In the genomic region with DNA sequence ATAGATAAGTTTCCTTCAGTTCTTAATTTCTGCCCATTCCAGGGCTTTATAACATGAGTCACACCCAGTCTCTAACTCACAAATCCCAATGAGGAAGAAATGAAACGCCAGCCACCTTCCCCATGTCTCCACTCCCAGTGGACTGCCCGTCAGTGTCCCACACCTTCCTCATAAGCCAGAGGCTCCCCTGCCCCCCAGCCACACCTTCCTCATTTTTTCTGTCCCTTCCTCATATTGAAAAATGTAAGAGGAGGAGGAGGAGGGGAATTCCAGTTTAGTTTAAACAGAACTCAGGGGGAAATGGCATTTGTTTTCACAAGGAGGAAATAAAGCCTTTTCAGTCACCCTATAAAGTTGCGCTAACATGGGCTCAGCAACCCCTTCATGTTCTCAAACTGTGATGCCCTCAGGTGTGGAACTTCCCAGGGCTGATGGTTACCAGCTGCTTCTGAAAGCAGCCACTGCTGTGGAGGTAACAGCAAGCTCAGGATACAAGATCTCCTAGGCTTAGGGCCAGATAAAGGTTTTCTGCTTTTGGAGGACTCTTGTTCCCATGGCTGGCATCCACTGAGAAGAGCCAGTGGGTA, we compare ENCODE assay signal across 1 cellular context.
A peak's percentile ranks its signal among the peaks of the same experiment; 100 is the strongest.
TF ChIP-seq lines count a peak whose summit lies in the region.

No MANE protein-coding gene starts in this region.

TF ChIP-seq in GM12878, 131 proteins besides CTCF, POLR2A, EP300 and RAD21 (continued from another document):
- TF ChIP-seq, protein P1, sequence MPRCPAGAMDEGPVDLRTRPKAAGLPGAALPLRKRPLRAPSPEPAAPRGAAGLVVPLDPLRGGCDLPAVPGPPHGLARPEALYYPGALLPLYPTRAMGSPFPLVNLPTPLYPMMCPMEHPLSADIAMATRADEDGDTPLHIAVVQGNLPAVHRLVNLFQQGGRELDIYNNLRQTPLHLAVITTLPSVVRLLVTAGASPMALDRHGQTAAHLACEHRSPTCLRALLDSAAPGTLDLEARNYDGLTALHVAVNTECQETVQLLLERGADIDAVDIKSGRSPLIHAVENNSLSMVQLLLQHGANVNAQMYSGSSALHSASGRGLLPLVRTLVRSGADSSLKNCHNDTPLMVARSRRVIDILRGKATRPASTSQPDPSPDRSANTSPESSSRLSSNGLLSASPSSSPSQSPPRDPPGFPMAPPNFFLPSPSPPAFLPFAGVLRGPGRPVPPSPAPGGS (IDR thresholded peaks at IDR 0.05; ENCODE audit: borderline replicate concordance, insufficient read depth, low read depth, low read length, poor library complexity, severe bottlenecking) = no peak
- no peak for TF ChIP-seq IRF4 (IDR thresholded peaks at IDR 0.05; ENCODE audit: low read depth, low read length)
- TF ChIP-seq PAX5 (IDR thresholded peaks at IDR 0.05; ENCODE audit: borderline replicate concordance, low read depth, low read length) = no peak
- TF ChIP-seq MTA3 (IDR thresholded peaks at IDR 0.05; ENCODE audit: borderline replicate concordance, low read length) = no peak
- TF ChIP-seq ZZZ3 (IDR thresholded peaks at IDR 0.05; ENCODE audit: control insufficient read depth, insufficient read length, low read depth) = no peak
- no peak for TF ChIP-seq HDGF (IDR thresholded peaks at IDR 0.05)
- no peak for TF ChIP-seq MEF2B (IDR thresholded peaks at IDR 0.05; ENCODE audit: partially characterized antibody, poor library complexity, severe bottlenecking)
- TF ChIP-seq SREBF1 (IDR thresholded peaks at IDR 0.05; ENCODE audit: low read length) = no peak
- no peak for TF ChIP-seq NRF1 (conservative IDR thresholded peaks at IDR 0.05; ENCODE audit: low read depth, low read length)
- 0 out of 2 replicates have a peak, but pooled peaks have one; percentile 11 for TF ChIP-seq RUNX3 (IDR thresholded peaks at IDR 0.05; ENCODE audit: low read length)
- TF ChIP-seq NFXL1 (IDR thresholded peaks at IDR 0.05; ENCODE audit: borderline replicate concordance) = no peak
- TF ChIP-seq NR2C1 (IDR thresholded peaks at IDR 0.05) = no peak
- TF ChIP-seq JUND (IDR thresholded peaks at IDR 0.05; ENCODE audit: low read depth, low read length) = no peak
- TF ChIP-seq, protein P2, sequence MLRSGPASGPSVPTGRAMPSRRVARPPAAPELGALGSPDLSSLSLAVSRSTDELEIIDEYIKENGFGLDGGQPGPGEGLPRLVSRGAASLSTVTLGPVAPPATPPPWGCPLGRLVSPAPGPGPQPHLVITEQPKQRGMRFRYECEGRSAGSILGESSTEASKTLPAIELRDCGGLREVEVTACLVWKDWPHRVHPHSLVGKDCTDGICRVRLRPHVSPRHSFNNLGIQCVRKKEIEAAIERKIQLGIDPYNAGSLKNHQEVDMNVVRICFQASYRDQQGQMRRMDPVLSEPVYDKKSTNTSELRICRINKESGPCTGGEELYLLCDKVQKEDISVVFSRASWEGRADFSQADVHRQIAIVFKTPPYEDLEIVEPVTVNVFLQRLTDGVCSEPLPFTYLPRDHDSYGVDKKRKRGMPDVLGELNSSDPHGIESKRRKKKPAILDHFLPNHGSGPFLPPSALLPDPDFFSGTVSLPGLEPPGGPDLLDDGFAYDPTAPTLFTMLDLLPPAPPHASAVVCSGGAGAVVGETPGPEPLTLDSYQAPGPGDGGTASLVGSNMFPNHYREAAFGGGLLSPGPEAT (IDR thresholded peaks at IDR 0.05; ENCODE audit: low read depth) = 0 out of 2 replicates have a peak, but pooled peaks have one; percentile 19
- TF ChIP-seq HCFC1 (IDR thresholded peaks at IDR 0.05; ENCODE audit: low read length) = no peak
- TF ChIP-seq GATAD2B (conservative IDR thresholded peaks at IDR 0.05; ENCODE audit: low read depth) = no peak
- TF ChIP-seq, protein P3, sequence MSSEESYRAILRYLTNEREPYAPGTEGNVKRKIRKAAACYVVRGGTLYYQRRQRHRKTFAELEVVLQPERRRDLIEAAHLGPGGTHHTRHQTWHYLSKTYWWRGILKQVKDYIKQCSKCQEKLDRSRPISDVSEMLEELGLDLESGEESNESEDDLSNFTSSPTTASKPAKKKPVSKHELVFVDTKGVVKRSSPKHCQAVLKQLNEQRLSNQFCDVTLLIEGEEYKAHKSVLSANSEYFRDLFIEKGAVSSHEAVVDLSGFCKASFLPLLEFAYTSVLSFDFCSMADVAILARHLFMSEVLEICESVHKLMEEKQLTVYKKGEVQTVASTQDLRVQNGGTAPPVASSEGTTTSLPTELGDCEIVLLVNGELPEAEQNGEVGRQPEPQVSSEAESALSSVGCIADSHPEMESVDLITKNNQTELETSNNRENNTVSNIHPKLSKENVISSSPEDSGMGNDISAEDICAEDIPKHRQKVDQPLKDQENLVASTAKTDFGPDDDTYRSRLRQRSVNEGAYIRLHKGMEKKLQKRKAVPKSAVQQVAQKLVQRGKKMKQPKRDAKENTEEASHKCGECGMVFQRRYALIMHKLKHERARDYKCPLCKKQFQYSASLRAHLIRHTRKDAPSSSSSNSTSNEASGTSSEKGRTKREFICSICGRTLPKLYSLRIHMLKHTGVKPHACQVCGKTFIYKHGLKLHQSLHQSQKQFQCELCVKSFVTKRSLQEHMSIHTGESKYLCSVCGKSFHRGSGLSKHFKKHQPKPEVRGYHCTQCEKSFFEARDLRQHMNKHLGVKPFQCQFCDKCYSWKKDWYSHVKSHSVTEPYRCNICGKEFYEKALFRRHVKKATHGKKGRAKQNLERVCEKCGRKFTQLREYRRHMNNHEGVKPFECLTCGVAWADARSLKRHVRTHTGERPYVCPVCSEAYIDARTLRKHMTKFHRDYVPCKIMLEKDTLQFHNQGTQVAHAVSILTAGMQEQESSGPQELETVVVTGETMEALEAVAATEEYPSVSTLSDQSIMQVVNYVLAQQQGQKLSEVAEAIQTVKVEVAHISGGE (CRISPR knock-in tag; IDR thresholded peaks at IDR 0.05) = no peak
- no peak for TF ChIP-seq KAT2A (conservative IDR thresholded peaks at IDR 0.05; ENCODE audit: control insufficient read depth, low read depth, low read length)
- TF ChIP-seq BMI1 (IDR thresholded peaks at IDR 0.05; ENCODE audit: borderline replicate concordance) = no peak
- TF ChIP-seq BHLHE40 (IDR thresholded peaks at IDR 0.05; ENCODE audit: borderline replicate concordance in 1 of 2, low read depth in 2 of 2, low read length in 1 of 2) = no peak
- peak in 1 of 2 experiments; percentile 21; a peak in 1 of 4 replicates for TF ChIP-seq ETV6 (conservative IDR thresholded peaks at IDR 0.05 in 1 of 2, IDR thresholded peaks at IDR 0.05 in 1 of 2; ENCODE audit: borderline replicate concordance in 1 of 2, low read depth in 1 of 2)
- TF ChIP-seq IKZF1 (conservative IDR thresholded peaks at IDR 0.05) = peak; percentile 56; the same call in 1 of the 2 replicates
